17 cellular contexts compared by ENCODE assay signal in the genomic region with DNA sequence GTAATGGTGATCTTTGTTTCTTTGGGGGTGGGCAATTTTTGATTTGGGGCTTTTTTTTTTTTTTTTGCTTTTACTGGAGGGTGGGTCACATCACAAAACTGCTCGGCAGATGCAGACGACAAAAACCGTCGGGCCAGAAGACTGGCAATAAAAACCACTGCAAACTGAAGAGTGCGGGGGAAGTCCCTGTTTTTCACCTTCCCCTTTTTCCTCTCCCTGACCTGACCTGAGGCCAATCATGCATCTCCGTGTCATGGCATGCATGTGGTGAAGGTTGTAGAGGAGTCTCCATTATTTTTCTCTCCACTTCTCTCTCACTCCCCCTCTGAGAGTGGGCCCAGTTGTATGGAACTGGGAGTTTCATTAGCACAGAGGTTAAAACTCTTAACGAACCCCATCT. TPM values are rescaled to one million over a fixed set of nuclear protein-coding genes. Genes with fewer than 3 reads are reported as not detected.
A peak's percentile ranks its signal among the peaks of the same experiment; 100 is the strongest.
DNase-seq lines count a peak whose midpoint lies in the region; ATAC-seq and TF ChIP-seq lines count a peak whose summit lies in the region.
"Had no signal": no experiment of that assay in that cellular context is flagged by ENCODE, and none has a peak within 500 bp of the region (broad histone marks: within the 10 kb centered on the region; RNA-seq: fewer than 3 reads in every experiment).

No MANE protein-coding gene starts in this region.

- H3K36me3 ChIP-seq in left ventricle myocardium inferior = no peaks in the 10 kb centered on the region
- H3K36me3 ChIP-seq: BLaER1 treated with 17β-estradiol and CSF1 and Interleukin-3, amounts not matched to agents 10 nM and 100 nM; SJSA1 had no signal

- peak overlapping the region; percentile 15 for H3K4me3 Mint-ChIP-seq in activated B cell treated with CpG ODN at 0.5 μM for 24 hours
- H3K4me3 Mint-ChIP-seq: stimulated activated naive CD8-positive, alpha-beta T cell treated with anti-CD3 and anti-CD28 coated beads, Interleukin-15, Interleukin-2, amounts not matched to agents 100 ng/mL and 50 ng/mL, for 24 hours had no signal

- CTCF ChIA-PET in activated B cell treated with CpG ODN at 0.5 μM for 24 hours (lab: Charles Lee) = no interaction called here

- intact Hi-C loops in activated B cell treated with CpG ODN at 0.5 μM for 24 hours (cut with micrococcal nuclease) = loop anchor here (1.0 to 2.0 kb wide), 2 partner anchors 57 to 64 kb away; a partner anchor contains a TSS
- intact Hi-C loops in left ventricle myocardium inferior (cut with micrococcal nuclease) = no loop called here
- intact Hi-C loops in cardiac septum (cut with DNase I) = no loop called here

- H3K27me3 Mint-ChIP-seq in activated B cell treated with CpG ODN at 0.5 μM for 24 hours = peaks cover 5% of the 10 kb centered on the region

- peaks cover 13% of the 10 kb centered on the region for H3K4me1 Mint-ChIP-seq in activated B cell treated with CpG ODN at 0.5 μM for 24 hours

- peaks cover 5% of the 10 kb centered on the region for H3K9me3 ChIP-seq in left ventricle myocardium inferior (replicated peaks)
- H3K9me3 ChIP-seq: SJSA1 had no signal

- H3K36me3 Mint-ChIP-seq in activated B cell treated with CpG ODN at 0.5 μM for 24 hours (ENCODE audit: low read depth) = no peaks in the 10 kb centered on the region

- ATAC-seq in GM18870 (IDR thresholded peaks at IDR 0.05; ENCODE audit: unreplicated experiment) (peak; percentile 82), GM21717 (IDR thresholded peaks at IDR 0.05; ENCODE audit: unreplicated experiment) (peak; percentile 98), HG03159 (IDR thresholded peaks at IDR 0.05; ENCODE audit: unreplicated experiment) (peak; percentile 70), activated B cell treated with CpG ODN at 0.5 μM for 24 hours (ENCODE audit: low read depth) (peak; percentile 99), omental fat pad (ENCODE audit: low FRiP score) (no peak)

- H3K27ac ChIP-seq in left ventricle myocardium inferior (replicated peaks) = no peak overlapping the region
- H3K27ac ChIP-seq: BLaER1 treated with 17β-estradiol and CSF1 and Interleukin-3, amounts not matched to agents 10 nM and 100 nM; SJSA1 had no signal

- peak overlapping the region; percentile 50 for H3K27ac Mint-ChIP-seq in activated B cell treated with CpG ODN at 0.5 μM for 24 hours
- H3K27ac Mint-ChIP-seq: stimulated activated naive CD8-positive, alpha-beta T cell treated with anti-CD3 and anti-CD28 coated beads, Interleukin-15, Interleukin-2, amounts not matched to agents 100 ng/mL and 50 ng/mL, for 24 hours had no signal

- POLR2A ChIA-PET in activated B cell treated with CpG ODN at 0.5 μM for 24 hours (lab: Charles Lee) = interaction anchor here (1.0 kb wide), 1 partner anchor 64 kb away, joined by 3 read pairs; a partner anchor contains a TSS

- TF ChIP-seq CTCF in activated B cell treated with CpG ODN at 0.5 μM for 24 hours (IDR thresholded peaks at IDR 0.05) (no peak), left ventricle myocardium inferior (IDR thresholded peaks at IDR 0.05; ENCODE audit: borderline replicate concordance) (no peak), omental fat pad (IDR thresholded peaks at IDR 0.05) (no peak)

- no peaks in the 10 kb centered on the region for H3K9me3 Mint-ChIP-seq in activated B cell treated with CpG ODN at 0.5 μM for 24 hours
- H3K9me3 Mint-ChIP-seq: stimulated activated naive CD8-positive, alpha-beta T cell treated with anti-CD3 and anti-CD28 coated beads, Interleukin-15, Interleukin-2, amounts not matched to agents 100 ng/mL and 50 ng/mL, for 24 hours had no signal

- DNase-seq in activated B cell treated with CpG ODN at 0.5 μM for 24 hours (no peak), left ventricle myocardium inferior (no peak), cardiac septum (ENCODE audit: low spot score) (no peak), omental fat pad (ENCODE audit: low spot score) (no peak), C1 segment of cervical spinal cord (lab: John Stamatoyannopoulos, UW) (no peak)
- DNase-seq: activated CD4-positive, CD25-positive, alpha-beta regulatory T cell; activated T-cell treated with anti-CD3 and anti-CD28 coated beads for 4 hours; amniotic stem cell; cortex of kidney; NCI-H1048; NCI-H774 had no signal

- H3K4me3 ChIP-seq in left ventricle myocardium inferior = no peak overlapping the region
- H3K4me3 ChIP-seq: BLaER1 treated with 17β-estradiol and CSF1 and Interleukin-3, amounts not matched to agents 10 nM and 100 nM; SJSA1 had no signal

- no peaks in the 10 kb centered on the region for H3K4me1 ChIP-seq in left ventricle myocardium inferior
- H3K4me1 ChIP-seq: BLaER1 treated with 17β-estradiol and CSF1 and Interleukin-3, amounts not matched to agents 10 nM and 100 nM; SJSA1 had no signal

- H3K27me3 ChIP-seq in left ventricle myocardium inferior (ENCODE audit: low read depth) = peaks cover 22% of the 10 kb centered on the region
- H3K27me3 ChIP-seq: BLaER1 treated with 17β-estradiol and CSF1 and Interleukin-3, amounts not matched to agents 10 nM and 100 nM had no signal

RNA-seq across cellular contexts. Expression of a gene that starts 57.5 kb away (rescaled TPM):
- total RNA-seq in activated B cell treated with CpG ODN at 0.5 μM for 24 hours (48.4 and 54.6 TPM in 2 replicates), left ventricle myocardium inferior (49.1 TPM), cardiac septum (49.6 TPM), omental fat pad (10 to 100 TPM; 15.3 to 25.7 (median 22.2) TPM)

RNA-seq across cellular contexts. Expression of a gene that starts 57.5 kb away (rescaled TPM):
- 51.3 and 53.8 TPM in 2 replicates for total RNA-seq in activated B cell treated with CpG ODN at 0.5 μM for 24 hours
- 57.0 TPM for total RNA-seq in left ventricle myocardium inferior
- 60.9 TPM for total RNA-seq in cardiac septum
- total RNA-seq in omental fat pad = 10 to 100 TPM; 32.0 to 52.5 (median 44.6) TPM
